ENCODE assay signal across 1 cellular context in the genomic region with DNA sequence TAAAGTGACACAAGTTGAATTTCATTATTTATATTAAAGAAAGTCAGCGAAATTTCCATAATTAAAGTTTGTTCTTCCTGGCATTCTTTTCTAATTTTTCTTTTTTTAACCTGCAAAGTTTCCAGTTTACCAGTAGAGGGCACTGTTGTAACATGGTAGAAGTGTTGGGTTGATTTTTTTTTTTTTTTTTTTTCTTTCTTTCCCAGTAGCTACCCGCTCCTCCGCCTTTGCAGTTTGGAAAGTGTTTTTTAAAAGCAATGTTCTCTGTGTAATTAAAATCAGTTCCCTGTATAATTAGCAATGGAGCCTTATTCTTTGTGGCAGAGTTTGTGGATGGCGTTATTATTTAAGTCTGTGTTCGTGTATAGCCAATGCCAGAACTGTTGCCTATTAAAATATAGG.
TF ChIP-seq lines count a peak whose summit lies in the region.

No MANE protein-coding gene starts in this region.

TF ChIP-seq in H1, 55 proteins besides CTCF, POLR2A, EP300 and RAD21 (continued from another document):
- TF ChIP-seq ZNF274 (IDR thresholded peaks at IDR 0.05; ENCODE audit: borderline replicate concordance, extremely low read depth, low read length), result no peak
- TF ChIP-seq NRF1 (IDR thresholded peaks at IDR 0.05; ENCODE audit: low read depth, low read length), result no peak
- TF ChIP-seq, protein P1, sequence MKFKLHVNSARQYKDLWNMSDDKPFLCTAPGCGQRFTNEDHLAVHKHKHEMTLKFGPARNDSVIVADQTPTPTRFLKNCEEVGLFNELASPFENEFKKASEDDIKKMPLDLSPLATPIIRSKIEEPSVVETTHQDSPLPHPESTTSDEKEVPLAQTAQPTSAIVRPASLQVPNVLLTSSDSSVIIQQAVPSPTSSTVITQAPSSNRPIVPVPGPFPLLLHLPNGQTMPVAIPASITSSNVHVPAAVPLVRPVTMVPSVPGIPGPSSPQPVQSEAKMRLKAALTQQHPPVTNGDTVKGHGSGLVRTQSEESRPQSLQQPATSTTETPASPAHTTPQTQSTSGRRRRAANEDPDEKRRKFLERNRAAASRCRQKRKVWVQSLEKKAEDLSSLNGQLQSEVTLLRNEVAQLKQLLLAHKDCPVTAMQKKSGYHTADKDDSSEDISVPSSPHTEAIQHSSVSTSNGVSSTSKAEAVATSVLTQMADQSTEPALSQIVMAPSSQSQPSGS (IDR thresholded peaks at IDR 0.05; ENCODE audit: low read length), result no peak
- TF ChIP-seq HDAC6 (IDR thresholded peaks at IDR 0.05; ENCODE audit: low read depth, low read length), result no peak
- no peak for TF ChIP-seq RFX5 (IDR thresholded peaks at IDR 0.05; ENCODE audit: borderline replicate concordance, low read depth, low read length)
